In genomic region chr11:65576867-65577755, GRCh38 we compare ENCODE assay signal across 8 cellular contexts. TPM values are rescaled to one million over a fixed set of nuclear protein-coding genes. Genes with fewer than 3 reads are reported as not detected.
A peak's percentile ranks its signal among the peaks of the same experiment; 100 is the strongest.
DNase-seq lines count a peak whose midpoint lies in the region; ATAC-seq, FAIRE-seq and TF ChIP-seq lines count a peak whose summit lies in the region.

No MANE protein-coding gene starts in this region.

- H3K27me3 ChIP-seq in colonic mucosa (no peaks in the 10 kb centered on the region), upper lobe of left lung (no peaks in the 10 kb centered on the region)

- peaks cover 10% of the 10 kb centered on the region for H3K36me3 Mint-ChIP-seq in activated naive CD4-positive, alpha-beta T cell treated with anti-CD3 and anti-CD28 coated beads for 36 hours (ENCODE audit: low read depth)

- peak overlapping the region; percentile 89 to 96 for H3K9ac ChIP-seq in colonic mucosa (ENCODE audit: low read depth in 2 of 2, low read length in 2 of 2)

- H3K27me3 Mint-ChIP-seq in activated naive CD4-positive, alpha-beta T cell treated with anti-CD3 and anti-CD28 coated beads for 36 hours (ENCODE audit: low read depth): no peaks in the 10 kb centered on the region

- H3K9me3 ChIP-seq in colonic mucosa: no peaks in the 10 kb centered on the region
- no peaks in the 10 kb centered on the region for H3K9me3 ChIP-seq in upper lobe of left lung

- H3K9me3 Mint-ChIP-seq in activated naive CD4-positive, alpha-beta T cell treated with anti-CD3 and anti-CD28 coated beads for 36 hours: no peaks in the 10 kb centered on the region

- peak; percentile 45 to 65 for ATAC-seq in upper lobe of left lung (ENCODE audit: low FRiP score in 2 of 2)

- TF ChIP-seq CTCF in colonic mucosa (IDR thresholded peaks at IDR 0.05) (no peak), upper lobe of left lung (IDR thresholded peaks at IDR 0.05) (no peak)

- H3K4me3 ChIP-seq in colonic mucosa: peak overlapping the region; percentile 91
- peak overlapping the region; percentile 49 to 93 (median 86) for H3K4me3 ChIP-seq in upper lobe of left lung

- WGBS in upper lobe of left lung, 2 donors: 31 to 34% methylated on average over 5 to 16 of the region's 18 CpGs

- H3K27ac Mint-ChIP-seq in activated naive CD4-positive, alpha-beta T cell treated with anti-CD3 and anti-CD28 coated beads for 36 hours: peak overlapping the region; percentile 77

- intact Hi-C loops in activated naive CD4-positive, alpha-beta T cell treated with anti-CD3 and anti-CD28 coated beads for 36 hours (cut with micrococcal nuclease): no loop called here
- intact Hi-C loops in colonic mucosa (cut with DNase I): no loop called here

- H3K4me1 Mint-ChIP-seq in activated naive CD4-positive, alpha-beta T cell treated with anti-CD3 and anti-CD28 coated beads for 36 hours (ENCODE audit: low read depth): peaks cover 43% of the 10 kb centered on the region

- no peak for FAIRE-seq in GM12892 (lab: Jason Lieb, UNC)

- H3K27ac ChIP-seq in colonic mucosa: peak overlapping the region; percentile 89
- H3K27ac ChIP-seq in upper lobe of left lung: peak overlapping the region; percentile 93 to 98 (median 94)

- peak; percentile 64 for DNase-seq in activated naive CD4-positive, alpha-beta T cell treated with anti-CD3 and anti-CD28 coated beads for 36 hours
- no peak for DNase-seq in activated naive CD4-positive, alpha-beta T cell (lab: John Stamatoyannopoulos, UW)
- DNase-seq in SIG-M5 treated with dmso at 0.1 percent for 504 hours (lab: John Stamatoyannopoulos, UW; ENCODE audit: unreplicated experiment): peak; percentile 78
- peak; percentile 78 for DNase-seq in colonic mucosa
- DNase-seq in mesenteric fat pad (ENCODE audit: low spot score): peak; percentile 96
- peak; percentile 85 to 91 for DNase-seq in upper lobe of left lung
- DNase-seq in inferior parietal cortex (ENCODE audit: extremely low spot score): no peak
- DNase-seq in GM12892 (ENCODE audit: insufficient read length): no peak

- H3K36me3 ChIP-seq in colonic mucosa (peaks cover 19% of the 10 kb centered on the region), upper lobe of left lung (peaks cover 0 to 44% (median 29%) of the 10 kb centered on the region in 4 donors)

- CTCF ChIA-PET in activated naive CD4-positive, alpha-beta T cell treated with anti-CD3 and anti-CD28 coated beads for 36 hours (lab: Charles Lee): interaction anchor here (0.5 to 3.4 kb wide), 7 partner anchors 11 to 210 kb away, joined by 4 to 46 read pairs (median 7); partner anchors contain the start of gene PCNX3

- no peak for TF ChIP-seq EP300 in upper lobe of left lung (IDR thresholded peaks at IDR 0.05)

- H3K4me1 ChIP-seq in colonic mucosa (peaks cover 35% of the 10 kb centered on the region), upper lobe of left lung (peaks cover 42 to 58% (median 56%) of the 10 kb centered on the region in 4 donors)

- peak in 2 of 4 donors; percentile 31 to 73 for TF ChIP-seq POLR2A in upper lobe of left lung (IDR thresholded peaks at IDR 0.05)
- no peak for TF ChIP-seq POLR2A in GM12892 (IDR thresholded peaks at IDR 0.05; ENCODE audit: low read depth, low read length)

- H3K4me3 Mint-ChIP-seq in activated naive CD4-positive, alpha-beta T cell treated with anti-CD3 and anti-CD28 coated beads for 36 hours: peak overlapping the region; percentile 83

RNA-seq across cellular contexts. Expression of gene EHBP1L1, which starts 1.3 kb away (rescaled TPM):
- 10 to 100 TPM; 51.9 to 54.6 TPM for total RNA-seq in activated naive CD4-positive, alpha-beta T cell treated with anti-CD3 and anti-CD28 coated beads for 36 hours
- total RNA-seq in colonic mucosa (10 to 100 TPM; 58.5 to 78.5 TPM), mesenteric fat pad (78.6 TPM), upper lobe of left lung (100 to 1,000 TPM in 4 of 6 donors, 10 to 100 TPM in 2; 70.4 to 220 (median 133) TPM)
- 36.8 TPM for polyA plus RNA-seq in GM12892 (2012; ENCODE audit: missing spikeins)

RNA-seq across cellular contexts. Expression of gene FAM89B, which starts 4.8 kb away (rescaled TPM):
- 10 to 100 TPM; 12.4 to 12.8 TPM for total RNA-seq in activated naive CD4-positive, alpha-beta T cell treated with anti-CD3 and anti-CD28 coated beads for 36 hours
- 10 to 100 TPM; 27.4 to 32.2 TPM for total RNA-seq in colonic mucosa
- 37.4 TPM for total RNA-seq in mesenteric fat pad
- total RNA-seq in upper lobe of left lung: 10 to 100 TPM; 27.9 to 65.8 (median 45.3) TPM
- 11.8 TPM for polyA plus RNA-seq in GM12892 (2012; ENCODE audit: missing spikeins)

RNA-seq across cellular contexts. Expression of gene ZNRD2, which starts 6.8 kb away (rescaled TPM):
- total RNA-seq in activated naive CD4-positive, alpha-beta T cell treated with anti-CD3 and anti-CD28 coated beads for 36 hours: 10 to 100 TPM; 41.4 to 42.5 TPM
- total RNA-seq in colonic mucosa (10 to 100 TPM; 16.6 to 30.8 TPM), mesenteric fat pad (34.9 TPM), upper lobe of left lung (10 to 100 TPM; 22.6 to 60.7 (median 39.7) TPM)
- 27.5 TPM for polyA plus RNA-seq in GM12892 (2012; ENCODE audit: missing spikeins)

RNA-seq across cellular contexts. Expression of gene KCNK7, which starts 18.5 kb away (rescaled TPM):
- under 1 TPM in 1 of 2 experiments, not detected in 1; 0.35 TPM for total RNA-seq in activated naive CD4-positive, alpha-beta T cell treated with anti-CD3 and anti-CD28 coated beads for 36 hours
- total RNA-seq in colonic mucosa (under 1 TPM; 0.40 to 0.69 TPM), mesenteric fat pad (1.5 TPM), upper lobe of left lung (1 to 10 TPM in 4 of 6 donors, under 1 TPM in 1, not detected in 1; 0.59 to 3.7 (median 1.7) TPM)
- polyA plus RNA-seq in GM12892 (2012; ENCODE audit: missing spikeins): not detected

RNA-seq across cellular contexts. Expression of gene LTBP3, which starts 19.0 kb away (rescaled TPM):
- 10 to 100 TPM; 39.7 to 45.7 TPM for total RNA-seq in activated naive CD4-positive, alpha-beta T cell treated with anti-CD3 and anti-CD28 coated beads for 36 hours
- total RNA-seq in colonic mucosa (10 to 100 TPM; 27.3 to 31.1 TPM), mesenteric fat pad (91.9 TPM), upper lobe of left lung (100 to 1,000 TPM in 5 of 6 donors, 10 to 100 TPM in 1; 99.9 to 479 (median 131) TPM)
- polyA plus RNA-seq in GM12892 (2012; ENCODE audit: missing spikeins): 3.7 TPM

Comparison
In these comparisons a context has a peak if more than half of its experiments do, and no peak if none do; other contexts are left out.
1. DNase-seq: peak in activated naive CD4-positive, alpha-beta T cell treated with anti-CD3 and anti-CD28 coated beads for 36 hours (single experiment), SIG-M5 treated with dmso at 0.1 percent for 504 hours (single experiment), colonic mucosa (single experiment), mesenteric fat pad (single experiment) and upper lobe of left lung (2 of 2); none in activated naive CD4-positive, alpha-beta T cell (0 of 4), inferior parietal cortex (single experiment) and GM12892 (single experiment).